Comparison of ENCODE assay signal across 21 cellular contexts in the genomic region with DNA sequence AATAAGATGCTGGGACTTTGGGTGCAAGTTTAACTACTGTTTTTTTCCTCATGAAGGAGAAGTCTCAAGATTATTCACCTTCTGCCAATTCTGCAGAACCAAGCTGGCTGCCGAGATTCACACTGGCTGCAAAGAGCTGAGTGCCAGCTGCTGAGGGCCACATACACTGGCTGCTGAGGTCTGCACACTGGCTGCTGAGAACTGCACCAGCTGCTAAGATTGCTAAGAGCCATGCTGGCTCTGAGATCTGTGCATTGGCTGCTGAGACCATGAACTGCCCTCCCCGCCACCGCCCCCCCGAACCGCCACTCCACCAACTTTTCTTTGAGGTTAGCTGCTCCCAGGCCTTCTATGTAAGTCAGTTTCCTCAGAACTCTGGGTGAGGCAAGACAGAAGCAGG.
"Had no signal": no experiment of that assay in that cellular context is flagged by ENCODE, and none has a peak within 500 bp of the region (broad histone marks: within the 10 kb centered on the region; RNA-seq: fewer than 3 reads in every experiment).

No MANE protein-coding gene starts in this region.

- H3K4me3 ChIP-seq: SJSA1, SK-N-MC had no signal

- H3K27ac ChIP-seq: SJSA1, SK-N-MC had no signal

- DNase-seq: KBM-7, MV-4-11, NCI-H1048, NCI-H1105 treated with DMSO at 0.1 percent for 48 hours, NCI-H1417 treated with DMSO at 0.1 percent for 48 hours, NCI-H146, NCI-H1694 treated with DMSO at 0.1 percent for 48 hours, NCI-H1930, NCI-H2081, NCI-H2107, NCI-H2171 treated with DMSO at 0.1 percent for 48 hours, NCI-H345, NCI-H446 treated with DMSO at 0.1 percent for 48 hours, NCI-H510A treated with DMSO at 0.1 percent for 48 hours, NCI-H69, NCI-H774, Right ventricle myocardium superior, RPMI8226, SIG-M5 had no signal

- H3K4me1 ChIP-seq: SJSA1 had no signal

- H3K27me3 ChIP-seq: SJSA1 had no signal

- H3K9me3 ChIP-seq: SJSA1 had no signal

- H3K36me3 ChIP-seq: SJSA1 had no signal
